Comparison of ENCODE assay signal across 8 cellular contexts in the genomic region with DNA sequence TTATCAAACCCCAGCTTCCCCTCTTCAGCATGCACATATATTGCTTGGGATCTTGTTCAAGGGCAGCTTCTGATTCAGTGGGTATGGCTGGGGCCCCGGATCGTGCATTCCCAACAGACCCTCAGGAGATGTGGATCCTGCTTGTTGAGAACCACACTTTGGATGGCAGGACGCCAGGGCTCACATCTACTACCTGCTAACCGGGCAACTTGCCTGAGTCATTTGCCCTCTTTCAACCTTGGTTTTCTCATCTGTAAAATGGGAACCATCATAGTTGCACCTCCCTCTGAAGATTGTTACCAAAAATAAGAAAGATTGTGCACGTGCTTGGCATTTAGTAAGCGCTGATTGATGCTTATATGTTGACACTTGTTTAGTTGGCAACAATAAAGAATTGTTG.
"Had no signal": no experiment of that assay in that cellular context is flagged by ENCODE, and none has a peak within 500 bp of the region (broad histone marks: within the 10 kb centered on the region; RNA-seq: fewer than 3 reads in every experiment).

No MANE protein-coding gene starts in this region.

- ATAC-seq: GM12878 had no signal

- DNase-seq: GDM1, GF-D8 had no signal

- FAIRE-seq: G401.6, GM12878, GM12891, GM12892, GM18507, GM19239 had no signal

- H3K4me3 ChIP-seq: GM12878 had no signal
